Comparison of ENCODE assay signal across 8 cellular contexts in genomic region chr2:62305421-62306176, GRCh38.
DNase-seq lines count a peak whose midpoint lies in the region; ATAC-seq and TF ChIP-seq lines count a peak whose summit lies in the region.

No MANE protein-coding gene starts in this region.

- intact Hi-C loops in activated CD4-positive, alpha-beta T cell treated with anti-CD3 and anti-CD28 coated beads, Interleukin-2, amount 10 ng/mL, durations not matched to agents 24 days and 14 days (cut with micrococcal nuclease) = loop anchor here (1.0 to 10.0 kb wide), 5 partner anchors 108 to 1291 kb away; partner anchors contain the start of genes COMMD1, EHBP1, PEX13 and PUS10

- ATAC-seq in HG02798 (IDR thresholded peaks at IDR 0.05; ENCODE audit: poor library complexity, unreplicated experiment) (no peak), GM18873 (IDR thresholded peaks at IDR 0.05; ENCODE audit: low FRiP score, unreplicated experiment) (no peak), HG03439 (IDR thresholded peaks at IDR 0.05; ENCODE audit: unreplicated experiment) (no peak)

- peaks cover 70% of the 10 kb centered on the region for H3K4me1 Mint-ChIP-seq in activated CD4-positive, alpha-beta T cell treated with anti-CD3 and anti-CD28 coated beads, Interleukin-2, amount 10 ng/mL, durations not matched to agents 24 days and 14 days

- peak; percentile 77 for DNase-seq in activated CD4-positive, alpha-beta T cell treated with anti-CD3 and anti-CD28 coated beads, Interleukin-2, amount 10 ng/mL, durations not matched to agents 24 days and 14 days
- DNase-seq in stimulated activated CD8-positive, alpha-beta memory T cell treated with anti-CD3 and anti-CD28 coated beads, Interleukin-4, amount 100 ng/mL, for 24 hours (ENCODE audit: low read depth) = peak; percentile 49
- DNase-seq in amygdala (lab: John Stamatoyannopoulos, UW) = no peak

- H3K9ac ChIP-seq in Loucy (ENCODE audit: low read depth, low read length, poor library complexity, severe bottlenecking) = peak overlapping the region; percentile 66

- no peak overlapping the region for H2AFZ ChIP-seq in Loucy (ENCODE audit: low read length)

- H3K9me2 ChIP-seq in Loucy (replicated peaks; ENCODE audit: low read depth, low read length) = no peaks in the 10 kb centered on the region

- peaks cover 21% of the 10 kb centered on the region for H3F3A ChIP-seq in Loucy (ENCODE audit: low read depth)

- peaks cover 47% of the 10 kb centered on the region; the same call in 1 of the 2 replicates for H3K79me2 ChIP-seq in Loucy (ENCODE audit: insufficient read depth, low read length)

- H3K27ac Mint-ChIP-seq in activated CD4-positive, alpha-beta T cell treated with anti-CD3 and anti-CD28 coated beads, Interleukin-2, amount 10 ng/mL, durations not matched to agents 24 days and 14 days = peak overlapping the region; percentile 94

- H3K4me1 ChIP-seq in Loucy (ENCODE audit: insufficient read depth, low read length, poor library complexity, severe bottlenecking) (peaks cover 96% of the 10 kb centered on the region), esophagus (ENCODE audit: control insufficient read depth in 2 of 2, insufficient read depth in 2 of 2, low read length in 1 of 2) (peaks cover 5 to 34% of the 10 kb centered on the region in 2 donors)

- H3K27me3 Mint-ChIP-seq in activated CD4-positive, alpha-beta T cell treated with anti-CD3 and anti-CD28 coated beads, Interleukin-2, amount 10 ng/mL, durations not matched to agents 24 days and 14 days = peaks cover 1% of the 10 kb centered on the region

- peak overlapping the region; percentile 57 for H3K4me3 ChIP-seq in Loucy (ENCODE audit: low read length, poor library complexity, severe bottlenecking)
- H3K4me3 ChIP-seq in esophagus (ENCODE audit: low read depth in 1 of 2, low read length in 2 of 2) = no peak overlapping the region

- H3K4me2 ChIP-seq in Loucy (ENCODE audit: low read depth, low read length, poor library complexity, severe bottlenecking) = peak overlapping the region; percentile 87

- no peak for TF ChIP-seq CTCF in Loucy (conservative IDR thresholded peaks at IDR 0.05; ENCODE audit: low read length)

- H3K36me3 Mint-ChIP-seq in activated CD4-positive, alpha-beta T cell treated with anti-CD3 and anti-CD28 coated beads, Interleukin-2, amount 10 ng/mL, durations not matched to agents 24 days and 14 days (ENCODE audit: low read depth) = peaks cover 2% of the 10 kb centered on the region

- H3K9me3 Mint-ChIP-seq in activated CD4-positive, alpha-beta T cell treated with anti-CD3 and anti-CD28 coated beads, Interleukin-2, amount 10 ng/mL, durations not matched to agents 24 days and 14 days = no peaks in the 10 kb centered on the region

- H3K27me3 ChIP-seq in Loucy (ENCODE audit: insufficient read depth, low read length, poor library complexity, severe bottlenecking) (no peaks in the 10 kb centered on the region), esophagus (ENCODE audit: control insufficient read depth in 1 of 2, insufficient read depth in 2 of 2, low read length in 2 of 2) (no peaks in the 10 kb centered on the region)

- H3K9me3 ChIP-seq in Loucy (ENCODE audit: insufficient read depth, low read depth, low read length) (no peaks in the 10 kb centered on the region), esophagus (ENCODE audit: control insufficient read depth in 2 of 2, insufficient read depth in 1 of 2, low read depth in 1 of 2, low read length in 1 of 2) (no peaks in the 10 kb centered on the region)

- peak overlapping the region; percentile 67 for H3K4me3 Mint-ChIP-seq in activated CD4-positive, alpha-beta T cell treated with anti-CD3 and anti-CD28 coated beads, Interleukin-2, amount 10 ng/mL, durations not matched to agents 24 days and 14 days

- peak overlapping the region; percentile 35 to 45 for H3K27ac ChIP-seq in esophagus (ENCODE audit: low read depth in 2 of 2, low read length in 1 of 2)

- WGBS in esophagus, 2 donors = 72 to 79% methylated on average over 12 of the region's 12 CpGs

- H3K36me3 ChIP-seq in Loucy (ENCODE audit: insufficient read depth, low read length) (no peaks in the 10 kb centered on the region), esophagus (ENCODE audit: control insufficient read depth in 2 of 2, insufficient read depth in 2 of 2, low read length in 1 of 2) (no peaks in the 10 kb centered on the region)

- no peaks in the 10 kb centered on the region for H4K20me1 ChIP-seq in Loucy (ENCODE audit: insufficient read depth, low read length, poor library complexity, severe bottlenecking)

Comparison
In these comparisons a context has a peak if more than half of its experiments do, and no peak if none do; other contexts are left out.
1. DNase-seq: peak in activated CD4-positive, alpha-beta T cell treated with anti-CD3 and anti-CD28 coated beads, Interleukin-2, amount 10 ng/mL, durations not matched to agents 24 days and 14 days (single experiment) and stimulated activated CD8-positive, alpha-beta memory T cell treated with anti-CD3 and anti-CD28 coated beads, Interleukin-4, amount 100 ng/mL, for 24 hours (single experiment); none in amygdala (0 of 56).